In the genomic region with DNA sequence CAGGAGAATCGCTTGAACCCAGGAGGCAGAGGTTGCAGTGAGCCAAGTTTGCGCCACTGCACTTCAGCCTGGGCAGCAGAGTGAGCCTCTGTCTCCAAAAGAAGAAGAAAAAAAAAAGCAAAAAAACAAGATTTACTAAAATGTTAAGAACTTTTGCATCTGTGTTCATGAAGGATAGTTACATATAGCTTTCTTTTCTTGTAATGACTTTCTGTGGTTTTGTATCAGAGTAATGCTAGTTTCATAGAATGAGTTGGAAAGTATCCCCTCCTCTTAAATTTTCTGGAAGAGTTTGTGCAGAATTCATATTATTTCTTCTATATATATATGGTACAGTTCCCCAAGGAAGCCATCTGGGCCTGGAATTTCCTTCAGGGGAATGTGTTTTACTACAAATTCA, we compare ENCODE assay signal across 33 cellular contexts.
"Had no signal": no experiment of that assay in that cellular context is flagged by ENCODE, and none has a peak within 500 bp of the region (broad histone marks: within the 10 kb centered on the region; RNA-seq: fewer than 3 reads in every experiment).

No MANE protein-coding gene starts in this region.

- H3K4me3 ChIP-seq: ascending aorta, breast epithelium, cardiac muscle cell, coronary artery, dorsolateral prefrontal cortex, heart left ventricle had no signal

- H3K27ac ChIP-seq: ascending aorta, breast epithelium, cardiac muscle cell, coronary artery, dorsolateral prefrontal cortex, heart left ventricle, WERI-Rb-1 had no signal

- H3K4me1 ChIP-seq: ascending aorta, breast epithelium, heart left ventricle had no signal

- H3K4me1 Mint-ChIP-seq: activated B cell treated with CpG ODN at 0.5 μM for 24 hours; activated naive CD4-positive, alpha-beta T cell treated with anti-CD3 and anti-CD28 coated beads, Interleukin-2, amount 50 U/mL, for 24 hours; activated naive CD8-positive, alpha-beta T cell treated with anti-CD3 and anti-CD28 coated beads for 36 hours; activated naive CD8-positive, alpha-beta T cell treated with anti-CD3 and anti-CD28 coated beads, Interleukin-2, amount 50 U/mL, for 24 hours; brain; endodermal cell; T-helper 17 cell had no signal

- ATAC-seq: activated CD4-positive, CD25-positive, alpha-beta regulatory T cell treated with anti-CD3 and anti-CD28 coated beads, Interleukin-2, amount 50 U/mL, for 24 hours; activated CD8-positive, alpha-beta T cell treated with anti-CD3 and anti-CD28 coated beads for 36 hours; activated naive CD8-positive, alpha-beta T cell treated with anti-CD3 and anti-CD28 coated beads, Interleukin-2, amount 50 U/mL, for 24 hours; esophagus mucosa; heart left ventricle; T-helper 17 cell had no signal

- DNase-seq: activated B cell treated with CpG ODN at 0.5 μM for 24 hours; activated CD4-positive, alpha-beta T cell treated with anti-CD3 and anti-CD28 coated beads for 48 hours; activated CD4-positive, alpha-beta T cell treated with anti-CD3 and anti-CD28 coated beads, Interleukin-2, amount 50 U/mL, for 1 hour; activated CD4-positive, alpha-beta T cell treated with anti-CD3 and anti-CD28 coated beads, Interleukin-2, amount 50 U/mL, for 48 hours; activated CD8-positive, alpha-beta memory T cell treated with anti-CD3 and anti-CD28 coated beads for 24 hours; activated CD8-positive, alpha-beta T cell treated with anti-CD3 and anti-CD28 coated beads for 36 hours; activated effector memory CD4-positive, alpha-beta T cell treated with Interleukin-2 at 50 U/mL for 16 hours; activated gamma-delta T cell treated with Interleukin-2 at 50 U/mL for 16 hours; activated naive CD4-positive, alpha-beta T cell treated with Interleukin-2 at 50 U/mL for 16 hours; activated naive CD8-positive, alpha-beta T cell treated with anti-CD3 and anti-CD28 coated beads for 36 hours; activated naive CD8-positive, alpha-beta T cell treated with anti-CD3 and anti-CD28 coated beads, Interleukin-2, amount 50 U/mL, for 24 hours; activated T-cell treated with anti-CD3 and anti-CD28 coated beads, Interleukin-2, amount 50 U/mL, for 48 hours; central memory CD4-positive, alpha-beta T cell; dorsolateral prefrontal cortex; effector memory CD4-positive, alpha-beta T cell; endodermal cell; foreskin fibroblast; glutamatergic neuron; heart left ventricle; T-helper 1 cell; T-helper 17 cell; T1000; WERI-Rb-1 had no signal

- H3K4me3 Mint-ChIP-seq: activated B cell treated with CpG ODN at 0.5 μM for 24 hours; activated CD8-positive, alpha-beta T cell treated with anti-CD3 and anti-CD28 coated beads for 36 hours; activated naive CD4-positive, alpha-beta T cell treated with anti-CD3 and anti-CD28 coated beads, Interleukin-2, amount 50 U/mL, for 24 hours; activated naive CD8-positive, alpha-beta T cell treated with anti-CD3 and anti-CD28 coated beads for 36 hours; activated naive CD8-positive, alpha-beta T cell treated with anti-CD3 and anti-CD28 coated beads, Interleukin-2, amount 50 U/mL, for 24 hours; brain; dendritic cell treated with granulocyte-macrophage colony-stimulating factor and Interleukin-4, amounts not matched to agents 40 ng/mL and 50 ng/mL, for 4 days; endodermal cell; T-helper 17 cell; T-helper 2 cell treated with Interferon-gamma antibody and Interleukin-4, amounts not matched to agents 5 μg/mL and 100 μg/mL, for 36 hours had no signal

- H3K36me3 ChIP-seq: ascending aorta, breast epithelium, cardiac muscle cell, heart left ventricle, WERI-Rb-1 had no signal

- H3K9me3 Mint-ChIP-seq: activated B cell treated with CpG ODN at 0.5 μM for 24 hours; activated CD8-positive, alpha-beta T cell treated with anti-CD3 and anti-CD28 coated beads for 36 hours; activated naive CD4-positive, alpha-beta T cell treated with anti-CD3 and anti-CD28 coated beads, Interleukin-2, amount 50 U/mL, for 24 hours; activated naive CD8-positive, alpha-beta T cell treated with anti-CD3 and anti-CD28 coated beads for 36 hours; activated naive CD8-positive, alpha-beta T cell treated with anti-CD3 and anti-CD28 coated beads, Interleukin-2, amount 50 U/mL, for 24 hours; dendritic cell treated with granulocyte-macrophage colony-stimulating factor and Interleukin-4, amounts not matched to agents 40 ng/mL and 50 ng/mL, for 4 days; T-helper 2 cell treated with Interferon-gamma antibody and Interleukin-4, amounts not matched to agents 5 μg/mL and 100 μg/mL, for 36 hours had no signal

- H3K27ac Mint-ChIP-seq: activated B cell treated with CpG ODN at 0.5 μM for 24 hours; activated CD8-positive, alpha-beta T cell treated with anti-CD3 and anti-CD28 coated beads for 36 hours; activated naive CD4-positive, alpha-beta T cell treated with anti-CD3 and anti-CD28 coated beads, Interleukin-2, amount 50 U/mL, for 24 hours; activated naive CD8-positive, alpha-beta T cell treated with anti-CD3 and anti-CD28 coated beads for 36 hours; activated naive CD8-positive, alpha-beta T cell treated with anti-CD3 and anti-CD28 coated beads, Interleukin-2, amount 50 U/mL, for 24 hours; brain; dendritic cell treated with granulocyte-macrophage colony-stimulating factor and Interleukin-4, amounts not matched to agents 40 ng/mL and 50 ng/mL, for 4 days; endodermal cell; T-helper 17 cell; T-helper 2 cell treated with Interferon-gamma antibody and Interleukin-4, amounts not matched to agents 5 μg/mL and 100 μg/mL, for 36 hours had no signal

- H3K27me3 Mint-ChIP-seq: activated B cell treated with CpG ODN at 0.5 μM for 24 hours; activated CD8-positive, alpha-beta T cell treated with anti-CD3 and anti-CD28 coated beads for 36 hours; activated naive CD4-positive, alpha-beta T cell treated with anti-CD3 and anti-CD28 coated beads, Interleukin-2, amount 50 U/mL, for 24 hours; activated naive CD8-positive, alpha-beta T cell treated with anti-CD3 and anti-CD28 coated beads for 36 hours; activated naive CD8-positive, alpha-beta T cell treated with anti-CD3 and anti-CD28 coated beads, Interleukin-2, amount 50 U/mL, for 24 hours; brain; dendritic cell treated with granulocyte-macrophage colony-stimulating factor and Interleukin-4, amounts not matched to agents 40 ng/mL and 50 ng/mL, for 4 days; T-helper 17 cell had no signal

- H3K36me3 Mint-ChIP-seq: activated naive CD4-positive, alpha-beta T cell treated with anti-CD3 and anti-CD28 coated beads, Interleukin-2, amount 50 U/mL, for 24 hours; activated naive CD8-positive, alpha-beta T cell treated with anti-CD3 and anti-CD28 coated beads for 36 hours; brain had no signal

- H3K9me3 ChIP-seq: ascending aorta, breast epithelium, heart left ventricle had no signal

- H3K27me3 ChIP-seq: ascending aorta, cardiac muscle cell, heart left ventricle had no signal
